In the genomic region with DNA sequence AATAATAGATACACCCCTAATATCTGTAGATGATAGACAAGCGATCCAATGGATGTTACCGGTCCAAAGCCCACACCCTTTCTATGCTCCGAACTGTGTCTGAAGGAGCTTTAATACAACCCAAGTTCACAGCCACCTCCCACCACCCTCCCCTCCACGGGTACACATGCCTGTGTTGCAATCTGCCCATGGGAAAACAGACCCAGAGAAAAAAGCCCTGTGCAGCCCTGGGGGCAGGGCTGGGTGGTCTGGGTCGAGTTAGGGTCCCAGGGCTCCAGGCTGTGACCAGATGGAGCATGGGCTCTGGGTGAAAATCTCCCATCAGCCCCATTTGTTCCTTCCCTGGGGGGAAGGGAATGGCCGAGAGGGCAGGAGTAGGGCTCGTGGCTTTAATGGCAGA, we compare ENCODE assay signal across 24 cellular contexts.
"Had no signal": no experiment of that assay in that cellular context is flagged by ENCODE, and none has a peak within 500 bp of the region (broad histone marks: within the 10 kb centered on the region; RNA-seq: fewer than 3 reads in every experiment).

No MANE protein-coding gene starts in this region.

- ATAC-seq: stimulated activated naive CD8-positive, alpha-beta T cell treated with anti-CD3 and anti-CD28 coated beads, Interleukin-15, amount 100 ng/mL, for 72 hours; upper lobe of right lung had no signal

- DNase-seq: stimulated activated CD4-positive, alpha-beta T cell treated with anti-CD3 and anti-CD28 coated beads, Interleukin-2, amount 100 ng/mL, for 48 hours; stimulated activated CD4-positive, alpha-beta T cell treated with anti-CD3 and anti-CD28 coated beads, Interleukin-4, amount 100 ng/mL, for 1 hour; stimulated activated CD4-positive, alpha-beta T cell treated with anti-CD3 and anti-CD28 coated beads, Interleukin-4, amount 100 ng/mL, for 24 hours; stimulated activated CD4-positive, alpha-beta T cell treated with anti-CD3 and anti-CD28 coated beads, Interleukin-4, amount 100 ng/mL, for 4 hours; stimulated activated CD8-positive, alpha-beta memory T cell treated with anti-CD3 and anti-CD28 coated beads, Interleukin-4, amount 100 ng/mL, for 48 hours; stimulated activated naive B cell treated with anti-CD40 and anti-IgM and Interleukin-4, amounts not matched to agents 10 μg/mL and 1 μg/mL and 100 μg/mL, for 72 hours; stimulated activated naive CD4-positive, alpha-beta T cell; stimulated activated naive CD4-positive, alpha-beta T cell treated with Interleukin-2 at 50 U/mL for 16 hours; stimulated activated naive CD8-positive, alpha-beta T cell treated with anti-CD3 and anti-CD28 coated beads, Interleukin-15, amount 100 ng/mL, for 72 hours; stimulated activated naive CD8-positive, alpha-beta T cell treated with anti-CD3 and anti-CD28 coated beads, Interleukin-15, Interleukin-2, amounts not matched to agents 100 U/mL and 50 U/mL, for 24 hours; stomach; substantia nigra; testis; thyroid gland; tibial artery; transverse colon; upper lobe of left lung; upper lobe of right lung; uterus had no signal

- H3K9me3 ChIP-seq: stomach, suprapubic skin, testis, thoracic aorta, thyroid gland, tibial artery, tibial nerve, transverse colon, upper lobe of left lung, upper lobe of right lung, uterus, vagina had no signal

- H3K27ac ChIP-seq: stomach, suprapubic skin, testis, thoracic aorta, thyroid gland, tibial artery, tibial nerve, transverse colon, upper lobe of left lung, upper lobe of right lung, uterus, vagina had no signal

- H3K27me3 ChIP-seq: stomach, testis, thyroid gland, tibial artery, tibial nerve, transverse colon, upper lobe of left lung, upper lobe of right lung, uterus, vagina had no signal

- H3K36me3 ChIP-seq: stomach, suprapubic skin, thoracic aorta, thyroid gland, tibial artery, tibial nerve, transverse colon, upper lobe of left lung, upper lobe of right lung, uterus, vagina had no signal

- H3K4me1 ChIP-seq: suprapubic skin, testis, tibial artery, tibial nerve, transverse colon, upper lobe of right lung, uterus, vagina had no signal

- H3K4me3 ChIP-seq: stomach, suprapubic skin, testis, thoracic aorta, thyroid gland, tibial artery, tibial nerve, transverse colon, upper lobe of left lung, upper lobe of right lung, uterus, vagina had no signal

- FAIRE-seq: urothelium cell line had no signal
